In genomic region chrX:146435472-146435871, GRCh38 we compare ENCODE assay signal across 23 cellular contexts.
A peak's percentile ranks its signal among the peaks of the same experiment; 100 is the strongest.
DNase-seq lines count a peak whose midpoint lies in the region; ATAC-seq, FAIRE-seq and TF ChIP-seq lines count a peak whose summit lies in the region.
"Had no signal": no experiment of that assay in that cellular context is flagged by ENCODE, and none has a peak within 500 bp of the region (broad histone marks: within the 10 kb centered on the region; RNA-seq: fewer than 3 reads in every experiment).

No MANE protein-coding gene starts in this region.

- CTCF ChIA-PET in HepG2 (lab: Yijun Ruan, JAX; ENCODE audit: low intra/inter-chr PET ratio, low total read pairs) = no interaction called here

- no peak overlapping the region for H3K4me3 Mint-ChIP-seq in astrocyte (ENCODE audit: unreplicated experiment)
- H3K4me3 Mint-ChIP-seq in activated T-cell treated with anti-CD3 and anti-CD28 coated beads, Interleukin-2, amount 50 U/mL, for 24 hours = no peak overlapping the region
- H3K4me3 Mint-ChIP-seq: B cell; CD4-positive, alpha-beta memory T cell; CD4-positive, CD25-positive, alpha-beta regulatory T cell; CD8-positive, alpha-beta memory T cell had no signal

- BruUV-seq in HepG2 (replicated peaks; lab: Mats Ljungman, UMichigan) = no TSS peak

- POLR2A ChIA-PET in HepG2 (lab: Yijun Ruan, JAX) = no interaction called here

- no peaks in the 10 kb centered on the region for H3K36me3 ChIP-seq in astrocyte (ENCODE audit: insufficient read depth, low read length)
- no peaks in the 10 kb centered on the region for H3K36me3 ChIP-seq in HepG2 (replicated peaks in 1 of 2; ENCODE audit: control insufficient read depth in 1 of 2, insufficient read depth in 2 of 2, low read length in 2 of 2)
- no peaks in the 10 kb centered on the region for H3K36me3 ChIP-seq in right lobe of liver
- H3K36me3 ChIP-seq: BLaER1 treated with 17β-estradiol and CSF1 and Interleukin-3, amounts not matched to agents 10 nM and 100 nM had no signal

- H3K79me2 ChIP-seq in astrocyte (ENCODE audit: insufficient read depth, low read length) = no peaks in the 10 kb centered on the region
- H3K79me2 ChIP-seq in HepG2 (ENCODE audit: insufficient read depth, low read length) = no peaks in the 10 kb centered on the region

- no peak for TF ChIP-seq RAD21 in HepG2 (CRISPR knock-in tag; IDR thresholded peaks at IDR 0.05)

- H3K27ac ChIP-seq in astrocyte (ENCODE audit: low read depth, low read length) (no peak overlapping the region), HepG2 (ENCODE audit: extremely low read length, insufficient read depth, low read length) (no peak overlapping the region), right lobe of liver (peak overlapping the region in 2 of 3 donors; percentile 4 to 5)
- H3K27ac ChIP-seq: BLaER1 treated with 17β-estradiol and CSF1 and Interleukin-3, amounts not matched to agents 10 nM and 100 nM; C4-2B had no signal

- FAIRE-seq in astrocyte (lab: Jason Lieb, UNC) (peak; percentile 76), HepG2 (lab: Jason Lieb, UNC) (no peak)
- FAIRE-seq: A204.1, GM12878, GM12892, GM18507 had no signal

- H3K36me3 Mint-ChIP-seq in astrocyte (ENCODE audit: low read depth, unreplicated experiment) = no peaks in the 10 kb centered on the region
- H3K36me3 Mint-ChIP-seq in activated T-cell treated with anti-CD3 and anti-CD28 coated beads, Interleukin-2, amount 50 U/mL, for 24 hours (ENCODE audit: low read depth) = no peaks in the 10 kb centered on the region
- H3K36me3 Mint-ChIP-seq: CD4-positive, alpha-beta memory T cell; CD4-positive, CD25-positive, alpha-beta regulatory T cell; CD8-positive, alpha-beta memory T cell had no signal

- H2AFZ ChIP-seq in astrocyte (ENCODE audit: low read depth, low read length) = no peak overlapping the region
- H2AFZ ChIP-seq in HepG2 (ENCODE audit: low read length) = no peak overlapping the region

- in situ Hi-C loops in HepG2 (cut with HindIII; ENCODE audit: extremely low pct_ligation_motif_present, low pct_unique_long_range_greater_than_20kb) (no loop called here), G401 (cut with HindIII; ENCODE audit: low sequenced_read_pairs) (no loop called here)

- ATAC-seq in HepG2 (no peak), right lobe of liver (peak; percentile 64 to 94 (median 78))
- ATAC-seq: GM12878 had no signal

- peaks cover 4% of the 10 kb centered on the region for H3K9me3 Mint-ChIP-seq in astrocyte (ENCODE audit: unreplicated experiment)
- H3K9me3 Mint-ChIP-seq in activated T-cell treated with anti-CD3 and anti-CD28 coated beads, Interleukin-2, amount 50 U/mL, for 24 hours = peaks cover 7% of the 10 kb centered on the region

- no peaks in the 10 kb centered on the region for H3K27me3 Mint-ChIP-seq in astrocyte (ENCODE audit: low read depth, unreplicated experiment)
- H3K27me3 Mint-ChIP-seq in activated T-cell treated with anti-CD3 and anti-CD28 coated beads, Interleukin-2, amount 50 U/mL, for 24 hours = no peaks in the 10 kb centered on the region
- H3K27me3 Mint-ChIP-seq: B cell; CD4-positive, alpha-beta memory T cell; CD4-positive, CD25-positive, alpha-beta regulatory T cell; CD8-positive, alpha-beta memory T cell had no signal

- TF ChIP-seq EP300 in HepG2 (IDR thresholded peaks at IDR 0.05; ENCODE audit: low read depth in 2 of 2, low read length in 2 of 2) = no peak
- TF ChIP-seq EP300 in HepG2 (CRISPR knock-in tag; IDR thresholded peaks at IDR 0.05; ENCODE audit: borderline replicate concordance) = no peak

- 0% methylated on average over 4 of the region's 4 CpGs for WGBS in HepG2 (ENCODE audit: low lambda C conversion rate)
- 22% methylated on average over 4 of the region's 4 CpGs for WGBS in right lobe of liver (ENCODE audit: insufficient coverage, low coverage, low lambda C conversion rate, missing lambda C conversion rate)

- TF ChIP-seq POLR2A in HepG2 (IDR thresholded peaks at IDR 0.05; ENCODE audit: insufficient read depth in 1 of 2, low read depth in 2 of 2, low read length in 2 of 2) (no peak), right lobe of liver (IDR thresholded peaks at IDR 0.05) (no peak)

- DNase-seq in astrocyte (ENCODE audit: low read depth) (no peak), HepG2 (ENCODE audit: low spot score) (no peak), right lobe of liver (no peak), pons (ENCODE audit: low spot score) (peak; percentile 12), G401 (ENCODE audit: low spot score) (no peak), DMS 273 treated with DMSO at 0.1 percent for 48 hours (lab: John Stamatoyannopoulos, UW) (no peak), CD1c-positive myeloid dendritic cell (ENCODE audit: extremely low spot score) (no peak)
- DNase-seq in activated T-cell treated with anti-CD3 and anti-CD28 coated beads, Interleukin-2, amount 50 U/mL, for 24 hours = no peak
- DNase-seq: 8988T; ACHN; CD4-positive, alpha-beta memory T cell; CD4-positive, CD25-positive, alpha-beta regulatory T cell; CD8-positive, alpha-beta memory T cell; COR-L47; DMS79 treated with DMSO at 0.1 percent for 48 hours; GDM1 had no signal

- H3K4me3 ChIP-seq in astrocyte (ENCODE audit: insufficient read depth, low read depth, low read length) (no peak overlapping the region), HepG2 (replicated peaks in 1 of 3; ENCODE audit: insufficient read depth in 1 of 3, low read depth in 2 of 3, low read length in 3 of 3) (no peak overlapping the region), right lobe of liver (no peak overlapping the region)
- H3K4me3 ChIP-seq: BLaER1 treated with 17β-estradiol and CSF1 and Interleukin-3, amounts not matched to agents 10 nM and 100 nM; GM12878 had no signal

- H3K9me3 ChIP-seq in astrocyte (ENCODE audit: insufficient read depth, low read depth, low read length) (no peaks in the 10 kb centered on the region), HepG2 (ENCODE audit: low read length) (peaks cover 57% of the 10 kb centered on the region), right lobe of liver (no peaks in the 10 kb centered on the region)

- H3K4me2 ChIP-seq in astrocyte (ENCODE audit: low read length) = no peak overlapping the region
- no peak overlapping the region for H3K4me2 ChIP-seq in HepG2 (ENCODE audit: low read depth, low read length)
- H3K4me2 ChIP-seq: BLaER1 treated with 17β-estradiol and CSF1 and Interleukin-3, amounts not matched to agents 10 nM and 100 nM had no signal

- H3K4me1 ChIP-seq in astrocyte (ENCODE audit: insufficient read depth, low read length) (no peaks in the 10 kb centered on the region), HepG2 (ENCODE audit: insufficient read depth, low read length) (no peaks in the 10 kb centered on the region), right lobe of liver (peaks cover 0 to 7% (median 0%) of the 10 kb centered on the region in 4 donors)

- H4K20me1 ChIP-seq in astrocyte (ENCODE audit: insufficient read depth, low read length) (no peaks in the 10 kb centered on the region), HepG2 (ENCODE audit: insufficient read depth, low read length) (no peaks in the 10 kb centered on the region)
- H4K20me1 ChIP-seq: BLaER1 treated with 17β-estradiol and CSF1 and Interleukin-3, amounts not matched to agents 10 nM and 100 nM had no signal

- H3K27me3 ChIP-seq in astrocyte (ENCODE audit: insufficient read depth, low read length) = no peaks in the 10 kb centered on the region
- H3K27me3 ChIP-seq in HepG2 (ENCODE audit: control insufficient read depth in 1 of 2, insufficient read depth in 2 of 2, low read length in 2 of 2) = no peaks in the 10 kb centered on the region
- no peaks in the 10 kb centered on the region for H3K27me3 ChIP-seq in right lobe of liver

- no peaks in the 10 kb centered on the region for H3K4me1 Mint-ChIP-seq in astrocyte (ENCODE audit: low read depth, unreplicated experiment)
- peaks cover 2% of the 10 kb centered on the region for H3K4me1 Mint-ChIP-seq in activated T-cell treated with anti-CD3 and anti-CD28 coated beads, Interleukin-2, amount 50 U/mL, for 24 hours (ENCODE audit: low read depth)
- H3K4me1 Mint-ChIP-seq: B cell; CD4-positive, alpha-beta memory T cell; CD4-positive, CD25-positive, alpha-beta regulatory T cell; CD8-positive, alpha-beta memory T cell had no signal

- TF ChIP-seq CTCF in astrocyte (IDR thresholded peaks at IDR 0.05; ENCODE audit: insufficient read depth, low read depth, low read length) (no peak), HepG2 (CRISPR knock-in tag; IDR thresholded peaks at IDR 0.05) (no peak), right lobe of liver (IDR thresholded peaks at IDR 0.05) (no peak)

- intact Hi-C loops in HepG2 (cut with micrococcal nuclease; ENCODE audit: unreplicated experiment) = no loop called here
- intact Hi-C loops in right lobe of liver (cut with DNase I) = no loop called here

- no peak overlapping the region for H3K27ac Mint-ChIP-seq in astrocyte (ENCODE audit: unreplicated experiment)
- H3K27ac Mint-ChIP-seq in activated T-cell treated with anti-CD3 and anti-CD28 coated beads, Interleukin-2, amount 50 U/mL, for 24 hours = no peak overlapping the region
- H3K27ac Mint-ChIP-seq: B cell; CD4-positive, alpha-beta memory T cell; CD4-positive, CD25-positive, alpha-beta regulatory T cell; CD8-positive, alpha-beta memory T cell had no signal

- H3K9ac ChIP-seq in astrocyte (ENCODE audit: low read length) (no peak overlapping the region), HepG2 (ENCODE audit: insufficient read depth, low read depth, low read length) (no peak overlapping the region)
- H3K9ac ChIP-seq: BLaER1 treated with 17β-estradiol and CSF1 and Interleukin-3, amounts not matched to agents 10 nM and 100 nM had no signal

TF ChIP-seq in HepG2, 621 proteins besides CTCF, POLR2A, EP300 and RAD21 (continues in another document):
- TF ChIP-seq ZNF878 (CRISPR knock-in tag; IDR thresholded peaks at IDR 0.05) = no peak

Comparison
In these comparisons a context has a peak if more than half of its experiments do, and no peak if none do; other contexts are left out.
1. H3K27ac ChIP-seq: peak in right lobe of liver (2 of 3); none in astrocyte (single experiment) and HepG2 (single experiment).